Comparison of ENCODE assay signal across 14 cellular contexts in genomic region chr21:38699048-38699447, GRCh38.
DNase-seq lines count a peak whose midpoint lies in the region; TF ChIP-seq lines count a peak whose summit lies in the region.
"Had no signal": no experiment of that assay in that cellular context is flagged by ENCODE, and none has a peak within 500 bp of the region (broad histone marks: within the 10 kb centered on the region; RNA-seq: fewer than 3 reads in every experiment).

No MANE protein-coding gene starts in this region.

- H3K27ac ChIP-seq in RWPE1 (no peak overlapping the region), coronary artery (no peak overlapping the region)
- H3K27ac ChIP-seq: neutrophil had no signal

- CTCF ChIA-PET in RWPE1 (lab: Yijun Ruan, JAX): interaction anchor here (1.7 kb wide), 1 partner anchor 13 kb away, joined by 6 read pairs; no protein-coding TSS in a partner anchor

- H3K27me3 ChIP-seq in GM06990 (replicated peaks; ENCODE audit: control insufficient read depth, insufficient read depth, low read length): 0 out of 2 replicates have a peak, but pooled peaks cover 1% of the 10 kb centered on the region
- H3K27me3 ChIP-seq: neutrophil had no signal

- POLR2A ChIA-PET in RWPE1 (lab: Yijun Ruan, JAX; ENCODE audit: low non-redundant PET): no interaction called here

- DNase-seq in GM06990 (ENCODE audit: extremely low read depth, insufficient read length) (no peak), LNCaP clone FGC (ENCODE audit: low read depth) (no peak), cardiac fibroblast (ENCODE audit: low read depth in 2 of 2) (no peak), lung microvascular endothelial cell (ENCODE audit: low read depth in 2 of 2) (peak; percentile 11 to 33), NCI-H1694 treated with DMSO at 0.1 percent for 48 hours (lab: John Stamatoyannopoulos, UW) (no peak), RWPE1 (ENCODE audit: low spot score) (no peak), coronary artery (ENCODE audit: low spot score) (no peak)
- no peak for DNase-seq in activated effector memory CD4-positive, alpha-beta T cell treated with anti-CD3 and anti-CD28 coated beads, Interleukin-2, amount 50 U/mL, for 16 hours
- DNase-seq: Calu3; effector CD4-positive, alpha-beta T cell; NCI-H526 treated with DMSO at 0.1 percent for 48 hours; SHP77 treated with DMSO at 0.1 percent for 48 hours; small intestine had no signal

- no peak overlapping the region for H3K4me3 ChIP-seq in GM06990 (replicated peaks; ENCODE audit: low read depth, low read length)
- H3K4me3 ChIP-seq in LNCaP clone FGC (ENCODE audit: low read depth, low read length): no peak overlapping the region
- no peak overlapping the region for H3K4me3 ChIP-seq in cardiac fibroblast (replicated peaks in 1 of 2; ENCODE audit: low read depth in 2 of 2, low read length in 2 of 2)
- H3K4me3 ChIP-seq in coronary artery: no peak overlapping the region

- TF ChIP-seq CTCF in GM06990 (IDR thresholded peaks at IDR 0.05; ENCODE audit: insufficient read depth, low read length, poor library complexity, severe bottlenecking) (peak; percentile 21), LNCaP clone FGC (IDR thresholded peaks at IDR 0.05; ENCODE audit: control insufficient read depth, extremely low read depth, insufficient read depth) (peak; percentile 18; the same call in 1 of the 2 replicates), cardiac fibroblast (IDR thresholded peaks at IDR 0.05; ENCODE audit: low read depth, low read length) (peak; percentile 40), RWPE1 (conservative IDR thresholded peaks at IDR 0.05; ENCODE audit: low read depth) (no peak), coronary artery (IDR thresholded peaks at IDR 0.05) (no peak)

- no peaks in the 10 kb centered on the region for H3K36me3 ChIP-seq in GM06990 (ENCODE audit: control insufficient read depth, insufficient read depth, low read length)
- H3K36me3 ChIP-seq: neutrophil had no signal

Comparison
In these comparisons a context has a peak if more than half of its experiments do, and no peak if none do; other contexts are left out.
1. DNase-seq: peak in lung microvascular endothelial cell (2 of 2); none in GM06990 (single experiment), LNCaP clone FGC (single experiment), cardiac fibroblast (0 of 2), NCI-H1694 treated with DMSO at 0.1 percent for 48 hours (single experiment), RWPE1 (single experiment), coronary artery (single experiment) and activated effector memory CD4-positive, alpha-beta T cell treated with anti-CD3 and anti-CD28 coated beads, Interleukin-2, amount 50 U/mL, for 16 hours (single experiment).
2. CTCF ChIP-seq: peak in GM06990 (single experiment), LNCaP clone FGC (single experiment) and cardiac fibroblast (single experiment); none in RWPE1 (single experiment) and coronary artery (single experiment).